23 cellular contexts compared by ENCODE assay signal in the genomic region with DNA sequence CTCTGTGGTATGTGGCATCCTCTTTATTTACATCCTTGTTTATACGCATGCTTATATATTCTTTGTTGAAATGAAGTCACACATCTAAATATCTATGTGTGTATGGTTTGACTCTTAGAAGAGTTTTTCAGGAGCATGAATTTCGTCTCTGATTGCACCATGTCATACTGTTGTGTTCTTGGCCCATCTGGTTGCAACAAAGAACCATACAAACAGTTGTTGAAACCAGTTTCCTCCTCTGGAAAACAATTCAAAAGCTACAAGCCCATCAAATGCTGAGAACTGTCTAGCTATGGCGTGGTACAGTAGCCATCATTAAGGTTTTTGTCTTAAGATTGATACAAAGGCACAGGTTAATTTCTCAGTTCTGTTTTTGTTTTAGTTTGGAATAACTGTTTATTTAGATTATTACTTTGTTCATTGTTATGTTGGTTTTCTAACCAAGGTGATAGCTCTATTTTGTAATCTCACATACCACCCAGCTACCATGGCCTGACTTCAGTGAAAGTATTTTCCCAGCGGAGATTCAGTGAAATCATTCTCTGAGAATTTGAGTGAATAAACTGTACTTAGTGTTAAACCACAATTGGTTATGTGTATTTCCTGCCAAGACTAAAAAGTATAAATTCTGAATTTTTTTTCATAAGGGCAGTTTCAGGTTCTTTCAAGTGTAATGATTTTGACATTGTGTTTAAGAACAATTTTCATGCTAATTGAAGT.
DNase-seq lines count a peak whose midpoint lies in the region; ATAC-seq, FAIRE-seq and TF ChIP-seq lines count a peak whose summit lies in the region.
"Had no signal": no experiment of that assay in that cellular context is flagged by ENCODE, and none has a peak within 500 bp of the region (broad histone marks: within the 10 kb centered on the region; RNA-seq: fewer than 3 reads in every experiment).

No MANE protein-coding gene starts in this region.

- H3K4me2 ChIP-seq in HepG2 (ENCODE audit: low read depth, low read length): no peak overlapping the region

- DNase-seq in AG09319 (ENCODE audit: extremely low read depth, low read depth): peak; percentile 11
- peak; percentile 41 for DNase-seq in HFFc6
- DNase-seq in cardiac fibroblast (ENCODE audit: low read depth in 2 of 2): peak; percentile 42 to 72
- DNase-seq in naive B cell: peak; percentile 13
- no peak for DNase-seq in NCI-H345 treated with DMSO at 0.1 percent for 48 hours (lab: John Stamatoyannopoulos, UW; ENCODE audit: unreplicated experiment)
- no peak for DNase-seq in MCF 10A (ENCODE audit: unreplicated experiment)
- DNase-seq in HepG2 (ENCODE audit: low spot score): no peak
- DNase-seq: activated naive CD8-positive, alpha-beta T cell treated with anti-CD3 and anti-CD28 coated beads, Interleukin-2, amount 50 U/mL, for 24 hours; caudate nucleus; CD4-positive, CD25-positive, alpha-beta regulatory T cell; DMS153; KBM-7; left ventricle myocardium superior; NCI-H1092; NCI-H2081; NK-92 treated with Interleukin-12 subunit alpha and Interleukin-12 subunit beta, amount 100 ng/mL, for 24 hours; RPMI8226; stomach; T1000; upper lobe of right lung had no signal

- FAIRE-seq in HepG2 (lab: Jason Lieb, UNC): no peak
- FAIRE-seq: A204.1 had no signal

- H3K27me3 ChIP-seq in HepG2 (ENCODE audit: control insufficient read depth in 1 of 2, insufficient read depth in 2 of 2, low read length in 2 of 2): no peaks in the 10 kb centered on the region
- H3K27me3 ChIP-seq: stomach, upper lobe of right lung had no signal

- H3K27ac ChIP-seq in HepG2 (ENCODE audit: extremely low read length, insufficient read depth, low read length): no peak overlapping the region
- H3K27ac ChIP-seq: stomach, upper lobe of right lung had no signal

- H4K20me1 ChIP-seq in HepG2 (ENCODE audit: insufficient read depth, low read length): no peaks in the 10 kb centered on the region

- H3K4me3 Mint-ChIP-seq in HFFc6: no peak overlapping the region
- no peak overlapping the region for H3K4me3 Mint-ChIP-seq in naive B cell
- no peak overlapping the region for H3K4me3 Mint-ChIP-seq in MCF 10A (ENCODE audit: unreplicated experiment)
- H3K4me3 Mint-ChIP-seq: activated naive CD8-positive, alpha-beta T cell treated with anti-CD3 and anti-CD28 coated beads, Interleukin-2, amount 50 U/mL, for 24 hours; CD4-positive, CD25-positive, alpha-beta regulatory T cell had no signal

- no peak for TF ChIP-seq CTCF in AG09319 (IDR thresholded peaks at IDR 0.05; ENCODE audit: low read depth, low read length)
- no peak for TF ChIP-seq CTCF in HFFc6 (IDR thresholded peaks at IDR 0.05)
- TF ChIP-seq CTCF in cardiac fibroblast (IDR thresholded peaks at IDR 0.05; ENCODE audit: low read depth, low read length): no peak
- TF ChIP-seq CTCF in MCF 10A (IDR thresholded peaks at IDR 0.05; ENCODE audit: unreplicated experiment): no peak
- no peak for TF ChIP-seq CTCF in HepG2 (CRISPR knock-in tag; IDR thresholded peaks at IDR 0.05)

- H3K36me3 ChIP-seq in HepG2 (replicated peaks in 1 of 2; ENCODE audit: control insufficient read depth in 1 of 2, insufficient read depth in 2 of 2, low read length in 2 of 2): no peaks in the 10 kb centered on the region
- H3K36me3 ChIP-seq: upper lobe of right lung had no signal

- POLR2A ChIA-PET in MCF 10A (lab: Yijun Ruan, JAX): no interaction called here
- POLR2A ChIA-PET in HepG2 (lab: Yijun Ruan, JAX): no interaction called here

- ATAC-seq in naive B cell (ENCODE audit: low read depth in 2 of 2): peak; percentile 25 to 38
- no peak for ATAC-seq in HepG2
- no peak for ATAC-seq in HG03039 (IDR thresholded peaks at IDR 0.05; ENCODE audit: unreplicated experiment)
- ATAC-seq: activated CD4-positive, CD25-positive, alpha-beta regulatory T cell treated with anti-CD3 and anti-CD28 coated beads, Interleukin-2, amount 50 U/mL, for 24 hours; activated naive CD8-positive, alpha-beta T cell treated with anti-CD3 and anti-CD28 coated beads, Interleukin-2, amount 50 U/mL, for 24 hours; left ventricle myocardium superior; upper lobe of right lung had no signal

- H3K4me1 ChIP-seq in HepG2 (ENCODE audit: insufficient read depth, low read length): no peaks in the 10 kb centered on the region
- H3K4me1 ChIP-seq: stomach, upper lobe of right lung had no signal

- H3K4me3 ChIP-seq in cardiac fibroblast (replicated peaks in 1 of 2; ENCODE audit: low read depth in 2 of 2, low read length in 2 of 2): no peak overlapping the region
- no peak overlapping the region for H3K4me3 ChIP-seq in HepG2 (replicated peaks in 1 of 3; ENCODE audit: insufficient read depth in 1 of 3, low read depth in 2 of 3, low read length in 3 of 3)
- H3K4me3 ChIP-seq: stomach, upper lobe of right lung had no signal

- TF ChIP-seq EP300 in HepG2 (IDR thresholded peaks at IDR 0.05; ENCODE audit: low read depth in 2 of 2, low read length in 2 of 2) (no peak), HepG2 (CRISPR knock-in tag; IDR thresholded peaks at IDR 0.05; ENCODE audit: borderline replicate concordance) (no peak)

- intact Hi-C loops in MCF 10A (cut with micrococcal nuclease): no loop called here
- intact Hi-C loops in HepG2 (cut with micrococcal nuclease; ENCODE audit: unreplicated experiment): no loop called here

- 41% methylated on average over 4 of the region's 4 CpGs for WGBS in HepG2 (ENCODE audit: low lambda C conversion rate)

- no peak overlapping the region for H2AFZ ChIP-seq in HepG2 (ENCODE audit: low read length)

- no peak overlapping the region for H3K9ac ChIP-seq in HepG2 (ENCODE audit: insufficient read depth, low read depth, low read length)

- H3K27me3 Mint-ChIP-seq in HFFc6 (ENCODE audit: insufficient read depth): no peaks in the 10 kb centered on the region
- no peaks in the 10 kb centered on the region for H3K27me3 Mint-ChIP-seq in naive B cell
- H3K27me3 Mint-ChIP-seq in MCF 10A (ENCODE audit: insufficient read depth, unreplicated experiment): no peaks in the 10 kb centered on the region
- H3K27me3 Mint-ChIP-seq: activated naive CD8-positive, alpha-beta T cell treated with anti-CD3 and anti-CD28 coated beads, Interleukin-2, amount 50 U/mL, for 24 hours; CD4-positive, CD25-positive, alpha-beta regulatory T cell had no signal

- no peak overlapping the region for H3K27ac Mint-ChIP-seq in HFFc6
- H3K27ac Mint-ChIP-seq in naive B cell: no peak overlapping the region
- H3K27ac Mint-ChIP-seq in MCF 10A (ENCODE audit: low read depth, unreplicated experiment): no peak overlapping the region
- H3K27ac Mint-ChIP-seq: activated naive CD8-positive, alpha-beta T cell treated with anti-CD3 and anti-CD28 coated beads, Interleukin-2, amount 50 U/mL, for 24 hours; CD4-positive, CD25-positive, alpha-beta regulatory T cell had no signal

- no peaks in the 10 kb centered on the region for H3K79me2 ChIP-seq in HepG2 (ENCODE audit: insufficient read depth, low read length)

- BruUV-seq in MCF 10A (replicated peaks; lab: Mats Ljungman, UMichigan) (no TSS peak), HepG2 (replicated peaks; lab: Mats Ljungman, UMichigan) (no TSS peak)

- H3K36me3 Mint-ChIP-seq in HFFc6 (ENCODE audit: low read depth) (no peaks in the 10 kb centered on the region), naive B cell (peaks cover 9 to 23% of the 10 kb centered on the region in 2 donors), MCF 10A (ENCODE audit: insufficient read depth, unreplicated experiment) (peaks cover 6% of the 10 kb centered on the region)
- H3K36me3 Mint-ChIP-seq: CD4-positive, CD25-positive, alpha-beta regulatory T cell had no signal

- no peaks in the 10 kb centered on the region for H3K9me3 ChIP-seq in HepG2 (ENCODE audit: low read length)
- H3K9me3 ChIP-seq: upper lobe of right lung had no signal

- CTCF ChIA-PET in MCF 10A (lab: Yijun Ruan, JAX) (interaction anchor here (0.6 kb wide), 1 partner anchor 471 kb away, joined by 3 read pairs; no protein-coding TSS in a partner anchor), HepG2 (lab: Yijun Ruan, JAX; ENCODE audit: low intra/inter-chr PET ratio, low total read pairs) (no interaction called here)

- H3K9me3 Mint-ChIP-seq in HFFc6 (peaks cover 3% of the 10 kb centered on the region; the same call in 1 of the 2 replicates), naive B cell (peaks cover 0 to 7% (median 5%) of the 10 kb centered on the region in 7 donors), MCF 10A (ENCODE audit: unreplicated experiment) (no peaks in the 10 kb centered on the region)

- no peak for TF ChIP-seq POLR2A in HepG2 (IDR thresholded peaks at IDR 0.05; ENCODE audit: insufficient read depth in 1 of 2, low read depth in 2 of 2, low read length in 2 of 2)

- no peaks in the 10 kb centered on the region for H3K4me1 Mint-ChIP-seq in HFFc6 (ENCODE audit: low read depth)
- peaks cover 26 to 43% (median 32%) of the 10 kb centered on the region in 3 donors for H3K4me1 Mint-ChIP-seq in naive B cell
- peaks cover 6% of the 10 kb centered on the region for H3K4me1 Mint-ChIP-seq in MCF 10A (ENCODE audit: insufficient read depth, unreplicated experiment)
- H3K4me1 Mint-ChIP-seq: activated naive CD8-positive, alpha-beta T cell treated with anti-CD3 and anti-CD28 coated beads, Interleukin-2, amount 50 U/mL, for 24 hours; CD4-positive, CD25-positive, alpha-beta regulatory T cell had no signal

- in situ Hi-C loops in HepG2 (cut with HindIII; ENCODE audit: extremely low pct_ligation_motif_present, low pct_unique_long_range_greater_than_20kb): no loop called here

- no peak for TF ChIP-seq RAD21 in HepG2 (CRISPR knock-in tag; IDR thresholded peaks at IDR 0.05)

TF ChIP-seq in HepG2, 621 proteins besides CTCF, POLR2A, EP300 and RAD21 (continues in another document):
- TF ChIP-seq SMAD9 (CRISPR knock-in tag; IDR thresholded peaks at IDR 0.05) (no peak), ZNF441 (CRISPR knock-in tag; IDR thresholded peaks at IDR 0.05; ENCODE audit: borderline replicate concordance) (no peak)

Comparison
In these comparisons a context has a peak if more than half of its experiments do, and no peak if none do; other contexts are left out.
1. DNase-seq: peak in AG09319 (single experiment), HFFc6 (single experiment), cardiac fibroblast (2 of 2) and naive B cell (single experiment); none in NCI-H345 treated with DMSO at 0.1 percent for 48 hours (single experiment), MCF 10A (single experiment) and HepG2 (single experiment).
2. ATAC-seq: peak in naive B cell (2 of 2); none in HepG2 (single experiment) and HG03039 (single experiment).